Comparison of ENCODE assay signal across 1 cellular context in the genomic region with DNA sequence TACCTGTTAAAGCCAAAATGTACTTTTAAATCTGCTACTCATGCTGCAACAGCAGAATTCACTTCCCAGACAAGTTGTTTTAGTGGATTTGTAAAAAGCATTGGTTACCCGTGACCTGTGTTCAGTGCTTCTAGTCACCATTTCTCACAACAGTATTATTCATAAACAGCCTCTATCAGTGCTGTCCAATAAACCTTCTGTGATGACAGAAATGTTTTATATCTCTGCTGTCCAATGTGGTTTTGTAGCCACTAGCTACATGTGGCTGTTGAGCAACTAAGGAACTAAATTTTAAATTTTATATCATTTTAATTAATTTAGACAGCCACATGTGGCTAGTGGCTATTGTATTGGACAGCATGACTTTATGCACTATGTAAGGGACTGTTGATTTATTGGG.
A peak's percentile ranks its signal among the peaks of the same experiment; 100 is the strongest.
TF ChIP-seq lines count a peak whose summit lies in the region.

No MANE protein-coding gene starts in this region.

TF ChIP-seq in K562, 482 proteins besides CTCF, POLR2A, EP300 and RAD21:
- TF ChIP-seq, protein P1, sequence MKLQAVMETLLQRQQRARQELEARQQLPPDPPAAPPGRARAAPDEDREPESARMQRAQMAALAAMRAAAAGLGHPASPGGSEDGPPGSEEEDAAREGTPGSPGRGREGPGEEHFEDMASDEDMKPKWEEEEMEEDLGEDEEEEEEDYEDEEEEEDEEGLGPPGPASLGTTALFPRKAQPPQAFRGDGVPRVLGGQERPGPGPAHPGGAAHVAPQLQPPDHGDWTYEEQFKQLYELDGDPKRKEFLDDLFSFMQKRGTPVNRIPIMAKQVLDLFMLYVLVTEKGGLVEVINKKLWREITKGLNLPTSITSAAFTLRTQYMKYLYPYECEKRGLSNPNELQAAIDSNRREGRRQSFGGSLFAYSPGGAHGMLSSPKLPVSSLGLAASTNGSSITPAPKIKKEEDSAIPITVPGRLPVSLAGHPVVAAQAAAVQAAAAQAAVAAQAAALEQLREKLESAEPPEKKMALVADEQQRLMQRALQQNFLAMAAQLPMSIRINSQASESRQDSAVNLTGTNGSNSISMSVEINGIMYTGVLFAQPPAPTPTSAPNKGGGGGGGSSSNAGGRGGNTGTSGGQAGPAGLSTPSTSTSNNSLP (IDR thresholded peaks at IDR 0.05; ENCODE audit: borderline replicate concordance, low read depth, low read length) = no peak
- TF ChIP-seq MEIS2 (IDR thresholded peaks at IDR 0.05; ENCODE audit: partially characterized antibody) (peak; percentile 48), MEF2D (tag; conservative IDR thresholded peaks at IDR 0.05; ENCODE audit: low read depth) (no peak), ZNF197 (CRISPR knock-in tag; IDR thresholded peaks at IDR 0.05; ENCODE audit: low read depth) (no peak), HOXB6 (CRISPR knock-in tag; IDR thresholded peaks at IDR 0.05; ENCODE audit: borderline replicate concordance) (no peak), TCF3 (CRISPR knock-in tag; IDR thresholded peaks at IDR 0.05) (0 out of 2 replicates have a peak, but pooled peaks have one; percentile 23), PBX2 (CRISPR knock-in tag; IDR thresholded peaks at IDR 0.05; ENCODE audit: low read depth) (no peak), PBX2 (tag; conservative IDR thresholded peaks at IDR 0.05; ENCODE audit: low read depth) (peak; percentile 54; the same call in 1 of the 2 replicates), HOMEZ (CRISPR knock-in tag; IDR thresholded peaks at IDR 0.05) (no peak), PRPF4 (IDR thresholded peaks at IDR 0.05; ENCODE audit: insufficient read depth, low read depth, low read length, poor library complexity, severe bottlenecking) (no peak), FOXJ2 (tag; IDR thresholded peaks at IDR 0.05) (no peak)
